ENCODE assay signal across 1 cellular context in the genomic region with DNA sequence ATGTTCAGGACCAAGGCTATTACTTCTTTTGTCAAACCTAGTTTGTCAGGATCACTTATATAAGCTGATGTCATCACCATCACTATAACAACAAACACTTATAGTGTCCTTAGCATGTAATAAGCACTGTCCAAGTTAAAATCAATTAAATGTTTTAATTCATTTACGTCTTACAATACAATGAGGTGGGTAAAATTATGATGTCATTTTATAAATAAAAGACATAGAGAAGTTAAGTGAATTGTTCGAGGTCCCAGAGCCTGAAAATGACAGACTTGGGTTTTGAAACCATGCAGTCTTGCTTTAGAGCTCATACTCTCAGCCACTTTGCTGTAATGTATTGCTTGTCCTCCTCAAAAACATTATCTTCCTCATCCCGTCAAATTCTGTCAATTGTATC.
TF ChIP-seq lines count a peak whose summit lies in the region.

No MANE protein-coding gene starts in this region.

TF ChIP-seq in HEK293, 187 proteins besides CTCF, POLR2A, EP300 and RAD21 (continued from another document):
- TF ChIP-seq, protein P1, sequence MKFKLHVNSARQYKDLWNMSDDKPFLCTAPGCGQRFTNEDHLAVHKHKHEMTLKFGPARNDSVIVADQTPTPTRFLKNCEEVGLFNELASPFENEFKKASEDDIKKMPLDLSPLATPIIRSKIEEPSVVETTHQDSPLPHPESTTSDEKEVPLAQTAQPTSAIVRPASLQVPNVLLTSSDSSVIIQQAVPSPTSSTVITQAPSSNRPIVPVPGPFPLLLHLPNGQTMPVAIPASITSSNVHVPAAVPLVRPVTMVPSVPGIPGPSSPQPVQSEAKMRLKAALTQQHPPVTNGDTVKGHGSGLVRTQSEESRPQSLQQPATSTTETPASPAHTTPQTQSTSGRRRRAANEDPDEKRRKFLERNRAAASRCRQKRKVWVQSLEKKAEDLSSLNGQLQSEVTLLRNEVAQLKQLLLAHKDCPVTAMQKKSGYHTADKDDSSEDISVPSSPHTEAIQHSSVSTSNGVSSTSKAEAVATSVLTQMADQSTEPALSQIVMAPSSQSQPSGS (tag by site-specific recombination; IDR thresholded peaks at IDR 0.05; ENCODE audit: low read depth): peak; percentile 89
TF ChIP-seq in HEK293: peak in this region for 2.
